9 cellular contexts compared by ENCODE assay signal in the genomic region with DNA sequence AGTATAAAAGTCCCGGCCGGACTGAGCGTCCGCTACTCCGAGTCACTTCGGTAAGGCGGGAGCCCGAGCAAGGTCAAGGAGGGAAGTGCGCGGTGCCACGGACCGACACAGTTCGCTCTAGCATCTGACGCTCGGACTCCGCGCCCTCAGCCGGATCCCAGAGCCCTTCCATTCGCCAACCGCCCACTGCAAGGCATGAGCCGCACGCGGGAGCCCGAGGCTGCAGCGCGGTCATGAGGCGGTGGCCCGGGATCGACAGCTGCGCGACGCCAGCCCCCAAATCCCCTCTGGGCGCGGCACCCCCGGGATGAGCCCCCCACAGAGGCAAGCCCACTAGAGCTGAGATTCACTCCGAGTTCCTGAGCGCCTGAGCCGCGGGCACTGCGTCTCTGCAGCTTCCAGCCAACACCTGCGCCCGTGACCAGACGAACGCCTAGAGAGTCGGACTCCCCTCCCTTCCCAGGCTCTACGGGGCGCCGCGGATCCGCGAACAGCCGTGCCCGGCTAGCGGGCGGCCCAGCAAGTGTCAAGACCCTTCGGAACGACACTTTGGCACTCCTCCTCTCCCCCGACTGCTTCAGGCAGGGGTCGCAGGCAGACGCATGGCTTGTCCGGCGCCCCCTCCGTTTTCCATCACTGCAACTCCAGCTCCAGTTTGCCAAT. TPM values are rescaled to one million over a fixed set of nuclear protein-coding genes. Genes with fewer than 3 reads are reported as not detected.
DNase-seq lines count a peak whose midpoint lies in the region; ATAC-seq and TF ChIP-seq lines count a peak whose summit lies in the region.
"Had no signal": no experiment of that assay in that cellular context is flagged by ENCODE, and none has a peak within 500 bp of the region (broad histone marks: within the 10 kb centered on the region; RNA-seq: fewer than 3 reads in every experiment).

No MANE protein-coding gene starts in this region.

- CTCF ChIA-PET in activated CD8-positive, alpha-beta T cell treated with anti-CD3 and anti-CD28 coated beads for 36 hours (lab: Charles Lee) = interaction anchor here (1.0 to 2.3 kb wide), 3 partner anchors 20 to 40 kb away, joined by 3 to 10 read pairs (median 4); no protein-coding TSS in a partner anchor

- intact Hi-C loops in activated CD8-positive, alpha-beta T cell treated with anti-CD3 and anti-CD28 coated beads for 36 hours (cut with micrococcal nuclease) = loop anchor here (10.0 kb wide), 1 partner anchor 84 kb away; no protein-coding TSS in a partner anchor
- intact Hi-C loops in testis (cut with DNase I; ENCODE audit: low total_unique reads) = no loop called here

- H3K27ac Mint-ChIP-seq in activated CD8-positive, alpha-beta T cell treated with anti-CD3 and anti-CD28 coated beads for 36 hours = peak overlapping the region; percentile 64

- peak overlapping the region; percentile 77 for H3K4me3 Mint-ChIP-seq in activated CD8-positive, alpha-beta T cell treated with anti-CD3 and anti-CD28 coated beads for 36 hours

- H3K4me3 ChIP-seq in HUES6 (ENCODE audit: low read depth, low read length) = peak overlapping the region; percentile 89
- peak overlapping the region; percentile 52 to 65 for H3K4me3 ChIP-seq in esophagus (ENCODE audit: low read depth in 1 of 2, low read length in 2 of 2)
- peak overlapping the region; percentile 40 to 60 for H3K4me3 ChIP-seq in testis

- no peak for TF ChIP-seq CTCF in activated CD8-positive, alpha-beta T cell treated with anti-CD3 and anti-CD28 coated beads for 36 hours (IDR thresholded peaks at IDR 0.05)
- no peak for TF ChIP-seq CTCF in testis (IDR thresholded peaks at IDR 0.05)

- peak; percentile 17 for ATAC-seq in activated CD8-positive, alpha-beta T cell treated with anti-CD3 and anti-CD28 coated beads for 36 hours
- ATAC-seq in HG02840 (IDR thresholded peaks at IDR 0.05; ENCODE audit: low FRiP score, unreplicated experiment) = no peak
- no peak for ATAC-seq in GM19328 (IDR thresholded peaks at IDR 0.05; ENCODE audit: unreplicated experiment)

- peak; percentile 49 for DNase-seq in AG20443 (ENCODE audit: low spot score)
- peak; percentile 40 for DNase-seq in activated CD8-positive, alpha-beta T cell treated with anti-CD3 and anti-CD28 coated beads for 36 hours
- peak; percentile 46 for DNase-seq in mucosa of gallbladder (ENCODE audit: low spot score)
- DNase-seq in testis = peak; percentile 63

- 2 to 3% methylated on average over 62 to 63 of the region's 63 CpGs for WGBS in esophagus, 2 donors
- WGBS in testis, 2 donors = 0 to 1% methylated on average over 3 to 28 of the region's 63 CpGs

- no peaks in the 10 kb centered on the region for H3K36me3 ChIP-seq in HUES6 (ENCODE audit: control insufficient read depth, insufficient read depth, low read length)
- no peaks in the 10 kb centered on the region for H3K36me3 ChIP-seq in esophagus (ENCODE audit: control insufficient read depth in 2 of 2, insufficient read depth in 2 of 2, low read length in 1 of 2)
- no peaks in the 10 kb centered on the region for H3K36me3 ChIP-seq in testis (ENCODE audit: low read depth, missing control alignments)

- H3K4me1 Mint-ChIP-seq in activated CD8-positive, alpha-beta T cell treated with anti-CD3 and anti-CD28 coated beads for 36 hours (ENCODE audit: low read depth) = peaks cover 16% of the 10 kb centered on the region

- H3K4me1 ChIP-seq in HUES6 (ENCODE audit: control insufficient read depth, insufficient read depth, low read length) = no peaks in the 10 kb centered on the region
- H3K4me1 ChIP-seq in esophagus (ENCODE audit: control insufficient read depth in 2 of 2, insufficient read depth in 2 of 2, low read length in 1 of 2) = peaks cover 4 to 13% of the 10 kb centered on the region in 2 donors
- H3K4me1 ChIP-seq in testis = peaks cover 10% of the 10 kb centered on the region

- H3K9me3 ChIP-seq in HUES6 (ENCODE audit: control insufficient read depth, insufficient read depth, low read depth, low read length) = no peaks in the 10 kb centered on the region
- H3K9me3 ChIP-seq in esophagus (ENCODE audit: control insufficient read depth in 2 of 2, insufficient read depth in 1 of 2, low read depth in 1 of 2, low read length in 1 of 2) = no peaks in the 10 kb centered on the region
- H3K9me3 ChIP-seq in testis = no peaks in the 10 kb centered on the region

- H3K27me3 ChIP-seq in HUES6 (ENCODE audit: control insufficient read depth, insufficient read depth, low read length) (peaks cover 85% of the 10 kb centered on the region), esophagus (ENCODE audit: control insufficient read depth in 1 of 2, insufficient read depth in 2 of 2, low read length in 2 of 2) (peaks cover 0 to 5% of the 10 kb centered on the region in 2 donors), testis (no peaks in the 10 kb centered on the region)

- POLR2A ChIA-PET in activated CD8-positive, alpha-beta T cell treated with anti-CD3 and anti-CD28 coated beads for 36 hours (lab: Charles Lee) = no interaction called here

- no peak for TF ChIP-seq POLR2A in testis (IDR thresholded peaks at IDR 0.05)

- peak overlapping the region; percentile 11 for H3K9ac ChIP-seq in HUES6 (ENCODE audit: low read length)

- no peaks in the 10 kb centered on the region for H3K36me3 Mint-ChIP-seq in activated CD8-positive, alpha-beta T cell treated with anti-CD3 and anti-CD28 coated beads for 36 hours (ENCODE audit: low read depth)

- H3K27me3 Mint-ChIP-seq in activated CD8-positive, alpha-beta T cell treated with anti-CD3 and anti-CD28 coated beads for 36 hours = peaks cover 51% of the 10 kb centered on the region

- H3K9me3 Mint-ChIP-seq in activated CD8-positive, alpha-beta T cell treated with anti-CD3 and anti-CD28 coated beads for 36 hours = no peaks in the 10 kb centered on the region

- H3K27ac ChIP-seq in HUES6 (ENCODE audit: low read depth, low read length) = no peak overlapping the region
- peak overlapping the region in 1 of 2 donors; percentile 27 for H3K27ac ChIP-seq in esophagus (ENCODE audit: low read depth in 2 of 2, low read length in 1 of 2)
- no peak overlapping the region for H3K27ac ChIP-seq in testis
- H3K27ac ChIP-seq: epithelial cell of prostate had no signal

RNA-seq across cellular contexts. Expression of a gene that starts 0.7 kb away (rescaled TPM):
- 1 to 10 TPM in 1 of 2 experiments, under 1 TPM in 1; 0.77 to 1.4 TPM for total RNA-seq in activated CD8-positive, alpha-beta T cell treated with anti-CD3 and anti-CD28 coated beads for 36 hours
- polyA plus RNA-seq in esophagus (1 to 10 TPM; 1.5 to 2.2 TPM), testis (ENCODE audit: insufficient read depth, low read depth, low replicate concordance) (1.3 TPM)
- total RNA-seq in mucosa of gallbladder (0.95 TPM), testis (under 1 TPM; 0.50 to 0.55 TPM)
